In genomic region chr7:51262796-51263519, GRCh38 we compare ENCODE assay signal across 16 cellular contexts. TPM values are rescaled to one million over a fixed set of nuclear protein-coding genes. Genes with fewer than 3 reads are reported as not detected.
DNase-seq lines count a peak whose midpoint lies in the region; ATAC-seq, FAIRE-seq and TF ChIP-seq lines count a peak whose summit lies in the region.
"Had no signal": no experiment of that assay in that cellular context is flagged by ENCODE, and none has a peak within 500 bp of the region (broad histone marks: within the 10 kb centered on the region; RNA-seq: fewer than 3 reads in every experiment).

No MANE protein-coding gene starts in this region.

- no peak overlapping the region for H2BK15ac ChIP-seq in H1 (ENCODE audit: low read length)

- no peak overlapping the region for H2AK5ac ChIP-seq in H1 (ENCODE audit: low read depth, low read length)

- no peak overlapping the region for H3K23ac ChIP-seq in H1 (ENCODE audit: insufficient read length)

- no peak overlapping the region for H4K8ac ChIP-seq in H1 (ENCODE audit: extremely low read depth, insufficient read depth, low read length)

- no peak overlapping the region for H4K5ac ChIP-seq in H1 (ENCODE audit: insufficient read length, low read depth, low read length)

- no peak for TF ChIP-seq EP300 in H1 (IDR thresholded peaks at IDR 0.05; ENCODE audit: borderline replicate concordance in 1 of 2, low read depth in 2 of 2, low read length in 2 of 2)
- no peak for TF ChIP-seq EP300 in transverse colon (IDR thresholded peaks at IDR 0.05; ENCODE audit: low read depth)

- H3K9me3 Mint-ChIP-seq in MCF 10A (ENCODE audit: unreplicated experiment): no peaks in the 10 kb centered on the region
- H3K9me3 Mint-ChIP-seq in activated T-cell treated with anti-CD3 and anti-CD28 coated beads, Interleukin-2, amount 50 U/mL, for 4 hours: no peaks in the 10 kb centered on the region
- H3K9me3 Mint-ChIP-seq in activated CD4-positive, alpha-beta memory T cell treated with anti-CD3 and anti-CD28 coated beads for 36 hours: no peaks in the 10 kb centered on the region
- H3K9me3 Mint-ChIP-seq: activated naive CD4-positive, alpha-beta T cell treated with anti-CD3 and anti-CD28 coated beads, Interleukin-2, amount 10 ng/mL, durations not matched to agents 7 days and 5 days had no signal

- no peak overlapping the region for H2BK12ac ChIP-seq in H1 (ENCODE audit: low read depth, low read length)

- H3K18ac ChIP-seq in H1 (ENCODE audit: extremely low read depth, low read length): no peak overlapping the region

- H2AFZ ChIP-seq in H1 (ENCODE audit: low read length): no peak overlapping the region
- H2AFZ ChIP-seq: GM23248 had no signal

- H4K91ac ChIP-seq in H1 (replicated peaks; ENCODE audit: insufficient read length, low read length): no peak overlapping the region

- H3K27me3 ChIP-seq in breast epithelium (no peaks in the 10 kb centered on the region), H1 (replicated peaks in 1 of 4; ENCODE audit: control insufficient read depth in 3 of 4, extremely low read depth in 1 of 4, insufficient read depth in 3 of 4, low read length in 3 of 4) (no peaks in the 10 kb centered on the region), mucosa of rectum (ENCODE audit: control insufficient read depth in 2 of 2, insufficient read depth in 2 of 2, low read length in 2 of 2) (no peaks in the 10 kb centered on the region), transverse colon (no peaks in the 10 kb centered on the region)

- POLR2A ChIA-PET in MCF 10A (lab: Yijun Ruan, JAX): interaction anchor here (1.0 kb wide), 1 partner anchor 15 kb away, joined by 3 read pairs; no protein-coding TSS in a partner anchor
- POLR2A ChIA-PET in H1 (lab: Charles Lee; ENCODE audit: partially characterized antibody): interaction anchor here (2.5 to 3.0 kb wide), 2 partner anchors 46 to 65 kb away, joined by 7 to 9 read pairs; no protein-coding TSS in a partner anchor
- POLR2A ChIA-PET in activated CD4-positive, alpha-beta memory T cell treated with anti-CD3 and anti-CD28 coated beads for 36 hours (lab: Charles Lee): no interaction called here

- no peaks in the 10 kb centered on the region; the same call in 1 of the 2 replicates for H3K23me2 ChIP-seq in H1 (ENCODE audit: low read depth, low read length)

- in situ Hi-C loops in transverse colon (cut with MboI; ENCODE audit: low pct_ligation_motif_present in 1 of 4, low pct_unique_long_range_greater_than_20kb in 1 of 4, low sequenced_read_pairs in 3 of 4): no loop called here

- H3K36me3 ChIP-seq in breast epithelium (no peaks in the 10 kb centered on the region), H1 (ENCODE audit: control insufficient read depth in 2 of 4, insufficient read depth in 4 of 4, low read length in 3 of 4) (no peaks in the 10 kb centered on the region; a peak in 1 of 8 replicates), mucosa of rectum (ENCODE audit: control insufficient read depth in 2 of 2, insufficient read depth in 2 of 2, low read length in 2 of 2) (no peaks in the 10 kb centered on the region), transverse colon (no peaks in the 10 kb centered on the region)

- 0 out of 2 replicates have a peak overlapping the region, but pooled peaks have one; percentile 8 for H2BK5ac ChIP-seq in H1 (ENCODE audit: low read depth, low read length)

- H3K79me2 ChIP-seq in H1 (ENCODE audit: control insufficient read depth in 1 of 2, insufficient read depth in 2 of 2, low read length in 2 of 2): peaks cover 0 to 43% of the 10 kb centered on the region in 2 experiments; a peak in 3 of 4 replicates

- no peak overlapping the region for H3K4me2 ChIP-seq in H1 (ENCODE audit: insufficient read depth in 1 of 2, low read depth in 2 of 2, low read length in 2 of 2)

- DNase-seq in breast epithelium (ENCODE audit: low spot score in 2 of 2) (no peak), MCF 10A (ENCODE audit: unreplicated experiment) (no peak), H1 (ENCODE audit: low read depth in 1 of 2, low spot score in 2 of 2) (peak in 1 of 2 experiments; percentile 40), transverse colon (no peak)
- no peak for DNase-seq in activated T-cell treated with anti-CD3 and anti-CD28 coated beads, Interleukin-2, amount 50 U/mL, for 4 hours
- no peak for DNase-seq in activated CD4-positive, alpha-beta memory T cell treated with anti-CD3 and anti-CD28 coated beads for 36 hours
- DNase-seq: 8988T; activated naive CD4-positive, alpha-beta T cell treated with anti-CD3 and anti-CD28 coated beads, Interleukin-2, amount 10 ng/mL, durations not matched to agents 7 days and 5 days; erythroblast; GM23248; Kasumi-1; NCI-H2171; stimulated activated CD4-positive, alpha-beta T cell treated with anti-CD3 and anti-CD28 coated beads, Interleukin-2, amount 100 ng/mL, for 48 hours had no signal

- no peak for ATAC-seq in activated T-cell treated with anti-CD3 and anti-CD28 coated beads, Interleukin-2, amount 50 U/mL, for 4 hours
- ATAC-seq in HG03469 (IDR thresholded peaks at IDR 0.05; ENCODE audit: unreplicated experiment): no peak

- H3K56ac ChIP-seq in H1 (replicated peaks; ENCODE audit: insufficient read length, low read depth, low read length): no peak overlapping the region

- no peaks in the 10 kb centered on the region for H3K36me3 Mint-ChIP-seq in MCF 10A (ENCODE audit: insufficient read depth, unreplicated experiment)
- H3K36me3 Mint-ChIP-seq in activated T-cell treated with anti-CD3 and anti-CD28 coated beads, Interleukin-2, amount 50 U/mL, for 4 hours (ENCODE audit: insufficient read depth): peaks cover 1% of the 10 kb centered on the region
- H3K36me3 Mint-ChIP-seq in activated CD4-positive, alpha-beta memory T cell treated with anti-CD3 and anti-CD28 coated beads for 36 hours: no peaks in the 10 kb centered on the region
- H3K36me3 Mint-ChIP-seq: activated naive CD4-positive, alpha-beta T cell treated with anti-CD3 and anti-CD28 coated beads, Interleukin-2, amount 10 ng/mL, durations not matched to agents 7 days and 5 days had no signal

- H3K4me1 ChIP-seq in breast epithelium: peaks cover 0 to 7% of the 10 kb centered on the region in 2 donors
- peaks cover 0 to 10% (median 2%) of the 10 kb centered on the region in 4 experiments; a peak in 1 of 7 replicates for H3K4me1 ChIP-seq in H1 (replicated peaks in 1 of 4; ENCODE audit: control insufficient read depth in 3 of 4, insufficient read depth in 4 of 4, low read length in 3 of 4)
- peaks cover 36 to 52% of the 10 kb centered on the region in 2 donors for H3K4me1 ChIP-seq in mucosa of rectum (ENCODE audit: control insufficient read depth in 2 of 2, insufficient read depth in 2 of 2, low read length in 2 of 2)
- H3K4me1 ChIP-seq in transverse colon: peaks cover 11 to 49% (median 41%) of the 10 kb centered on the region in 4 donors

- H3K4me3 ChIP-seq in breast epithelium: no peak overlapping the region
- no peak overlapping the region for H3K4me3 ChIP-seq in H1 (ENCODE audit: extremely low read depth in 1 of 4, insufficient read depth in 2 of 4, low read depth in 3 of 4, low read length in 4 of 4)
- H3K4me3 ChIP-seq in mucosa of rectum (ENCODE audit: low read length in 2 of 2): no peak overlapping the region
- no peak overlapping the region for H3K4me3 ChIP-seq in transverse colon
- H3K4me3 ChIP-seq: GM23248 had no signal

- no peaks in the 10 kb centered on the region for H3K27me3 Mint-ChIP-seq in MCF 10A (ENCODE audit: insufficient read depth, unreplicated experiment)
- H3K27me3 Mint-ChIP-seq in activated T-cell treated with anti-CD3 and anti-CD28 coated beads, Interleukin-2, amount 50 U/mL, for 4 hours (ENCODE audit: low read depth): peaks cover 12% of the 10 kb centered on the region
- peaks cover 9% of the 10 kb centered on the region for H3K27me3 Mint-ChIP-seq in activated CD4-positive, alpha-beta memory T cell treated with anti-CD3 and anti-CD28 coated beads for 36 hours
- H3K27me3 Mint-ChIP-seq: activated naive CD4-positive, alpha-beta T cell treated with anti-CD3 and anti-CD28 coated beads, Interleukin-2, amount 10 ng/mL, durations not matched to agents 7 days and 5 days had no signal

- no TSS peak for BruUV-seq in MCF 10A (replicated peaks; lab: Mats Ljungman, UMichigan)

- no peak for FAIRE-seq in H1 (lab: Jason Lieb, UNC)

- intact Hi-C loops in breast epithelium (cut with DNase I; ENCODE audit: low total_unique reads): loop anchor here (5.0 kb wide), 1 partner anchor 801 kb away; no protein-coding TSS in a partner anchor
- intact Hi-C loops in MCF 10A (cut with micrococcal nuclease): no loop called here
- intact Hi-C loops in transverse colon (cut with DNase I; ENCODE audit: low total_unique reads): loop anchor here (5.0 kb wide), 1 partner anchor 276 kb away; no protein-coding TSS in a partner anchor
- intact Hi-C loops in activated CD4-positive, alpha-beta memory T cell treated with anti-CD3 and anti-CD28 coated beads for 36 hours (cut with micrococcal nuclease): no loop called here

- H3K9me3 ChIP-seq in breast epithelium: no peaks in the 10 kb centered on the region
- no peaks in the 10 kb centered on the region for H3K9me3 ChIP-seq in H1 (ENCODE audit: insufficient read depth in 2 of 2, low read depth in 1 of 2, low read length in 1 of 2)
- H3K9me3 ChIP-seq in mucosa of rectum (ENCODE audit: control insufficient read depth in 2 of 2, low read length in 2 of 2): no peaks in the 10 kb centered on the region
- H3K9me3 ChIP-seq in transverse colon: no peaks in the 10 kb centered on the region

- H3K4me3 Mint-ChIP-seq in MCF 10A (ENCODE audit: unreplicated experiment): no peak overlapping the region
- no peak overlapping the region for H3K4me3 Mint-ChIP-seq in activated T-cell treated with anti-CD3 and anti-CD28 coated beads, Interleukin-2, amount 50 U/mL, for 4 hours
- no peak overlapping the region for H3K4me3 Mint-ChIP-seq in activated CD4-positive, alpha-beta memory T cell treated with anti-CD3 and anti-CD28 coated beads for 36 hours
- H3K4me3 Mint-ChIP-seq: activated naive CD4-positive, alpha-beta T cell treated with anti-CD3 and anti-CD28 coated beads, Interleukin-2, amount 10 ng/mL, durations not matched to agents 7 days and 5 days had no signal

- no peak overlapping the region for H2BK120ac ChIP-seq in H1 (replicated peaks; ENCODE audit: low read depth, low read length)

- no peak for TF ChIP-seq CTCF in breast epithelium (IDR thresholded peaks at IDR 0.05)
- TF ChIP-seq CTCF in MCF 10A (IDR thresholded peaks at IDR 0.05; ENCODE audit: unreplicated experiment): no peak
- no peak for TF ChIP-seq CTCF in H1 (IDR thresholded peaks at IDR 0.05; ENCODE audit: control extremely low read depth in 1 of 3, insufficient read depth in 1 of 3, low read depth in 1 of 3, low read length in 3 of 3)
- no peak for TF ChIP-seq CTCF in transverse colon (IDR thresholded peaks at IDR 0.05)

- H3K9ac ChIP-seq in H1 (replicated peaks in 1 of 4; ENCODE audit: extremely low read depth in 1 of 4, low read depth in 3 of 4, low read length in 3 of 4) (no peak overlapping the region), mucosa of rectum (ENCODE audit: low read depth in 1 of 2, low read length in 2 of 2) (peak overlapping the region; percentile 32 to 47)
- H3K9ac ChIP-seq: GM23248 had no signal

- H3K4me1 Mint-ChIP-seq in MCF 10A (ENCODE audit: insufficient read depth, unreplicated experiment): peaks cover 8% of the 10 kb centered on the region
- no peaks in the 10 kb centered on the region for H3K4me1 Mint-ChIP-seq in activated T-cell treated with anti-CD3 and anti-CD28 coated beads, Interleukin-2, amount 50 U/mL, for 4 hours (ENCODE audit: low read depth)
- H3K4me1 Mint-ChIP-seq in activated CD4-positive, alpha-beta memory T cell treated with anti-CD3 and anti-CD28 coated beads for 36 hours (ENCODE audit: low read depth): no peaks in the 10 kb centered on the region
- H3K4me1 Mint-ChIP-seq: activated naive CD4-positive, alpha-beta T cell treated with anti-CD3 and anti-CD28 coated beads, Interleukin-2, amount 10 ng/mL, durations not matched to agents 7 days and 5 days had no signal

- H2BK20ac ChIP-seq in H1 (ENCODE audit: low read length): no peak overlapping the region

- peaks cover 3 to 12% of the 10 kb centered on the region in 2 experiments for H4K20me1 ChIP-seq in H1 (replicated peaks in 1 of 2; ENCODE audit: control insufficient read depth in 1 of 2, insufficient read depth in 2 of 2, low read length in 2 of 2)

- WGBS in H1 (ENCODE audit: extremely low coverage in 1 of 2, insufficient coverage in 1 of 2, insufficient read length in 1 of 2, insufficient replicate concordance in 2 of 2, low coverage in 1 of 2, low lambda C conversion rate in 2 of 2, missing lambda C conversion rate in 1 of 2), 2 experiments: 93% methylated on average over 12 of the region's 12 CpGs; no CpG with 5 or more reads in 1 of the 2 experiments
- WGBS in transverse colon (ENCODE audit: low coverage in 1 of 2), 2 donors: 40 to 81% methylated on average over 2 to 12 of the region's 12 CpGs

- H3K27ac ChIP-seq in breast epithelium (peak overlapping the region; percentile 68 to 82), H1 (ENCODE audit: low read depth, low read length) (no peak overlapping the region), mucosa of rectum (ENCODE audit: low read depth in 2 of 2, low read length in 2 of 2) (peak overlapping the region; percentile 84 to 91), transverse colon (peak overlapping the region; percentile 70 to 79 (median 76))
- H3K27ac ChIP-seq: GM23248 had no signal

- CTCF ChIA-PET in MCF 10A (lab: Yijun Ruan, JAX): interaction anchor here (0.7 to 1.0 kb wide), 3 partner anchors 33 to 109 kb away, joined by 3 to 6 read pairs (median 3); no protein-coding TSS in a partner anchor
- CTCF ChIA-PET in H1 (lab: Charles Lee; ENCODE audit: partially characterized antibody): interaction anchor here (0.8 to 1.5 kb wide), 6 partner anchors 12 to 104 kb away, joined by 3 to 6 read pairs (median 4); no protein-coding TSS in a partner anchor
- CTCF ChIA-PET in activated CD4-positive, alpha-beta memory T cell treated with anti-CD3 and anti-CD28 coated beads for 36 hours (lab: Charles Lee): no interaction called here

- peaks cover 2% of the 10 kb centered on the region; the same call in 1 of the 2 replicates for H3K79me1 ChIP-seq in H1 (ENCODE audit: low read depth, low read length)

- TF ChIP-seq POLR2A in breast epithelium (IDR thresholded peaks at IDR 0.05): no peak
- no peak for TF ChIP-seq POLR2A in H1 (IDR thresholded peaks at IDR 0.05; ENCODE audit: control extremely low read depth in 1 of 2, low read depth in 2 of 2, low read length in 2 of 2)
- TF ChIP-seq POLR2A in transverse colon (IDR thresholded peaks at IDR 0.05): no peak

- H3K14ac ChIP-seq in H1 (ENCODE audit: insufficient read length): no peak overlapping the region

- TF ChIP-seq RAD21 in H1 (IDR thresholded peaks at IDR 0.05 in 1 of 2, conservative IDR thresholded peaks at IDR 0.05 in 1 of 2; ENCODE audit: low read depth in 2 of 2, low read length in 2 of 2): 0 out of 4 replicates have a peak, but pooled peaks of 1 of the 2 experiments have one; percentile 1

- no peak overlapping the region for H3K27ac Mint-ChIP-seq in MCF 10A (ENCODE audit: low read depth, unreplicated experiment)
- H3K27ac Mint-ChIP-seq in activated CD4-positive, alpha-beta memory T cell treated with anti-CD3 and anti-CD28 coated beads for 36 hours: no peak overlapping the region
- H3K27ac Mint-ChIP-seq: activated naive CD4-positive, alpha-beta T cell treated with anti-CD3 and anti-CD28 coated beads, Interleukin-2, amount 10 ng/mL, durations not matched to agents 7 days and 5 days had no signal

- H3K4ac ChIP-seq in H1 (replicated peaks; ENCODE audit: insufficient read length, low read depth, low read length): no peak overlapping the region

RNA-seq across cellular contexts. Expression of gene COBL, which starts 53.7 kb away (rescaled TPM):
- total RNA-seq in breast epithelium (10 to 100 TPM in 2 of 3 donors, 1 to 10 TPM in 1; 2.2 to 37.3 (median 16.1) TPM), MCF 10A (2022) (7.3 and 12.3 TPM in 2 replicates), transverse colon (100 to 1,000 TPM in 1 of 4 donors, 10 to 100 TPM in 3; 62.4 to 114 (median 72.2) TPM)
- 36.5 and 40.4 TPM in 2 replicates for total RNA-seq in H1 (2021; fragmentation: NEBNext Ultra II Directional; extraction: Animal tissue kit (Norgen Biotek cat#: 25700))
- 13.8 and 20.3 TPM in 2 replicates for polyA plus RNA-seq in H1 (2011; rRNA removed)
- polyA plus RNA-seq in H1 (2011; cell fraction: cytosol; rRNA removed): 20.7 TPM
- 44.2 TPM for polyA plus RNA-seq in H1 (2011; cell fraction: nucleus; rRNA removed)
- 24.1 to 31.8 TPM (median 27.2 TPM) in 4 replicates for polyA plus RNA-seq in H1 (2012, experiment 1 of 2)
- 7.2 TPM for polyA plus RNA-seq in H1 (2012, experiment 2 of 2)
- 17.9 TPM for polyA plus RNA-seq in H1 (2013, experiment 1 of 2)
- 15.9 TPM for polyA plus RNA-seq in H1 (2013, experiment 2 of 2)
- 40.8 and 57.2 TPM in 2 replicates for polyA minus RNA-seq in H1 (2011; rRNA and poly(A)+ RNA removed)
- 26.1 TPM for polyA minus RNA-seq in H1 (2011; cell fraction: cytosol; rRNA and poly(A)+ RNA removed)
- polyA minus RNA-seq in H1 (2011; cell fraction: nucleus; rRNA and poly(A)+ RNA removed): 66.4 TPM
- total RNA-seq in activated T-cell treated with anti-CD3 and anti-CD28 coated beads, Interleukin-2, amount 50 U/mL, for 4 hours: under 1 TPM in 1 of 3 donors, not detected in 2; 0.03 TPM
- not detected for total RNA-seq in activated CD4-positive, alpha-beta memory T cell treated with anti-CD3 and anti-CD28 coated beads for 36 hours
- total RNA-seq: GM23248 had no signal
- polyA plus RNA-seq: BJ, GM23248 had no signal

Comparison
In these comparisons a context has a peak if more than half of its experiments do, and no peak if none do; other contexts are left out.
1. intact Hi-C loops: an anchor here in breast epithelium (5.0 kb wide) and transverse colon (5.0 kb wide); none called in MCF 10A and activated CD4-positive, alpha-beta memory T cell treated with anti-CD3 and anti-CD28 coated beads for 36 hours.
2. H3K9ac ChIP-seq: peak in mucosa of rectum (2 of 2); none in H1 (0 of 4).